Comparison of ENCODE assay signal across 9 cellular contexts in the genomic region with DNA sequence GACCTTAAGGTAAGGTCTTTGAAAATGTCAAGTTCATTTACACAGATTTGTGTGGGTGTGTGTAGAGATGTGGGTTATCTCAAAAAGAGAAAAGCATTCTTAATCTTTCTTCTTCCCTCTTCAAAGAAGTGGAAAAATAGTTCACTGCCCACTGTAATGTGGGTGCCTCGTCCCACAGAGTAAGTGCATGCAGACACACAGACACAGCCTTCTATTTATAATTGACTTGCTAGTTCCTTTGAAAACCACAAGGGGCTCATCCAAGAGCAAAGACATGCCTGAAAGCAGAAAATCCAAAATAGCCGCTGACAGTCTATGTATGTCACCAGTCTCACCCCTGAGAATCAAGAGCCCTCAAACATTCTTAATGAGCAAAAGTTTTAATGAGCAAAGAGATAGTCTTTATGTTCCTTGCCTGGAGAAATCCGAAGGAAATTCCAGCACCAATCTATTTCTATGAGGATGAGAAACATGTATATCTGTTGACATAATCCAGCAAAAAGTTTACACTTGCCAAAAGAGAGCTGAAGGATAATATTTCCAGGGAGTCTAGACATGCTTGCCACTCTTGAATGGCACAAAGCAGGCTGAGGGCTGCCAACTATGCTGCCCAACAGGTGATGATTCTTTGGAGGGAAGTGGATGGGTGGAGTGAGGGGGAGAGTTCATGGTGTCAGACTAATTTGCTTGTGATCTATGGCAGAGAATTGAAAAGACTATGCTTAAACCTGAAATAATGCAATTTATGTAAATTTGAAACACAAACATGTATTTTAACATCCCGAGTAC.
DNase-seq lines count a peak whose midpoint lies in the region; TF ChIP-seq lines count a peak whose summit lies in the region.
"Had no signal": no experiment of that assay in that cellular context is flagged by ENCODE, and none has a peak within 500 bp of the region (broad histone marks: within the 10 kb centered on the region; RNA-seq: fewer than 3 reads in every experiment).

No MANE protein-coding gene starts in this region.

- TF ChIP-seq POLR2A in esophagus squamous epithelium (IDR thresholded peaks at IDR 0.05) = no peak

- H3K9me3 ChIP-seq in esophagus squamous epithelium = no peaks in the 10 kb centered on the region

- H3K4me1 ChIP-seq in esophagus squamous epithelium = peaks cover 22 to 60% (median 39%) of the 10 kb centered on the region in 3 donors

- no peak overlapping the region for H3K4me3 ChIP-seq in esophagus squamous epithelium

- peaks cover 0 to 28% (median 0%) of the 10 kb centered on the region in 3 donors for H3K36me3 ChIP-seq in esophagus squamous epithelium

- no peaks in the 10 kb centered on the region for H3K27me3 ChIP-seq in esophagus squamous epithelium

- peak in 1 of 6 experiments; percentile 45 for TF ChIP-seq CTCF in esophagus squamous epithelium (IDR thresholded peaks at IDR 0.05)

- intact Hi-C loops in esophagus squamous epithelium (cut with DNase I) = loop anchor here (10.0 kb wide), 1 partner anchor 93 kb away; the partner anchor contains the start of gene ACVR1

- WGBS in esophagus squamous epithelium, 2 donors = 34 to 45% methylated on average over 4 of the region's 4 CpGs

- DNase-seq in EH (ENCODE audit: low read depth) (peak; percentile 46), NCI-H2029 treated with DMSO at 0.1 percent for 48 hours (lab: John Stamatoyannopoulos, UW) (peak; percentile 26), dermis blood vessel endothelial cell (peak; percentile 33), pons (ENCODE audit: low spot score) (peak; percentile 28), NOMO-1 treated with DMSO at 0.1 percent for 48 hours (lab: John Stamatoyannopoulos, UW; ENCODE audit: unreplicated experiment) (no peak), SW480 (ENCODE audit: low spot score) (no peak), esophagus squamous epithelium (lab: John Stamatoyannopoulos, UW) (no peak), putamen (ENCODE audit: low spot score) (no peak)
- DNase-seq: SHP77 treated with DMSO at 0.1 percent for 48 hours had no signal

- H3K27ac ChIP-seq in esophagus squamous epithelium = no peak overlapping the region

Comparison
In these comparisons a context has a peak if more than half of its experiments do, and no peak if none do; other contexts are left out.
1. DNase-seq: peak in EH (single experiment), NCI-H2029 treated with DMSO at 0.1 percent for 48 hours (single experiment), dermis blood vessel endothelial cell (single experiment) and pons (single experiment); none in NOMO-1 treated with DMSO at 0.1 percent for 48 hours (single experiment), SW480 (single experiment), esophagus squamous epithelium (single experiment) and putamen (single experiment).